ENCODE assay signal across 26 cellular contexts in the genomic region with DNA sequence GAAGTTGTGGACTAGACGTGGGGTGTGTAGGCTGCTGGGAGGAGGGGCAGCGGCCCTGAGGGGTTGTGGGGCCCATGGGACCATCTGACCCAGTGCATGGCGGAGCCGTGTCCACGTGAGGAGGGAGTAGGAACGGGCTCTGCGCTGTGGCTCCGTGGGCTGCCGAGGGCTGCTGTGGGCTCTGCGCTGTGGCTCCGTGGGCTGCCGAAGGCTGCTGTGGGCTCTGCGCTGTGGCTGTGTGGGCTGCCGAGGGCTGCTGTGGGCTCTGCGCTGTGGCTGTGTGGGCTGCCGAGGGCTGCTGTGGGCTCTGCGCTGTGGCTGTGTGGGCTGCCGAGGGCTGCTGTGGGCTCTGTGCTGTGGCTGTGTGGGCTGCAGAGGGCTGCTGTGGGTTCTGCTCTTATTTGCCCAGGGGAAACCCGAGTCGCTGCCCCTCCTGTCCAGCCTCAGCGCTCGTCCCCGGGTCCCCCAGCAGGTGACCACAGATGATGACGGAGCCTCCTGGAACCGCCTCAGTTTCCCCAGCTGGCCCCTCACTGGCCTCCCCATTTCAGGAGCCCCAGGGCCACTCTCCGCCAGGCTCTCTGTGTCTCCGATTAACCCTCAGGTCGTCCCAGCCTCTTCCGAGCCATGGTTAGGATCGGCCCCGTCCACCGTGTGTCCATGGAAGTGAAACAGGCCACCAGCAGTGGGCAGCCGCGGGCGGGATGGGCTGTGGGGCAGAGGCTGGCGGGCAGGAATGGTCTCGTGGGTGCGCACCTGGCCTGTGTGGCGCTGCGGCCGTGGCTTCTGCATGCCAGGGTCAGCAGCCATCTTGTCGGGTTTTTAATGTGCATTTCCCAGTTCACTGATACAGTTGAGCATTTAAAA. TPM values are rescaled to one million over a fixed set of nuclear protein-coding genes. Genes with fewer than 3 reads are reported as not detected.
A peak's percentile ranks its signal among the peaks of the same experiment; 100 is the strongest.
DNase-seq lines count a peak whose midpoint lies in the region; ATAC-seq, FAIRE-seq and TF ChIP-seq lines count a peak whose summit lies in the region.
"Had no signal": no experiment of that assay in that cellular context is flagged by ENCODE, and none has a peak within 500 bp of the region (broad histone marks: within the 10 kb centered on the region; RNA-seq: fewer than 3 reads in every experiment).

No MANE protein-coding gene starts in this region.

- no peaks in the 10 kb centered on the region for H3K4me1 ChIP-seq in cardiac muscle cell (ENCODE audit: low read depth)
- peaks cover 30% of the 10 kb centered on the region for H3K4me1 ChIP-seq in endothelial cell of umbilical vein (ENCODE audit: control insufficient read depth, extremely low read depth, insufficient read depth, low read length)
- H3K4me1 ChIP-seq in osteoblast (ENCODE audit: insufficient read depth, low read length) = peaks cover 25% of the 10 kb centered on the region
- H3K4me1 ChIP-seq in vagina = peaks cover 40% of the 10 kb centered on the region

- FAIRE-seq in endothelial cell of umbilical vein (lab: Jason Lieb, UNC) = peak; percentile 15
- FAIRE-seq: A549, GM12878, small intestine had no signal

- H3K4me3 ChIP-seq in cardiac muscle cell (no peak overlapping the region), endothelial cell of umbilical vein (replicated peaks in 1 of 3; ENCODE audit: insufficient read depth in 1 of 3, low read depth in 1 of 3, low read length in 3 of 3) (no peak overlapping the region), osteoblast (ENCODE audit: insufficient read depth, low read length) (peak overlapping the region; percentile 33), vagina (no peak overlapping the region)
- H3K4me3 ChIP-seq: A549, GM12878, hepatocyte, SJCRH30 had no signal

- intact Hi-C loops in left ventricle myocardium superior (cut with micrococcal nuclease) (no loop called here), endothelial cell of umbilical vein (cut with micrococcal nuclease) (no loop called here), vagina (cut with DNase I) (no loop called here)

- H3K79me2 ChIP-seq in endothelial cell of umbilical vein (ENCODE audit: control insufficient read depth, insufficient read depth, low read length) (peaks cover 76% of the 10 kb centered on the region), osteoblast (ENCODE audit: insufficient read depth, low read length) (peaks cover 87% of the 10 kb centered on the region)

- peak overlapping the region; percentile 34 for H3K9ac ChIP-seq in endothelial cell of umbilical vein (replicated peaks; ENCODE audit: extremely low read depth, insufficient read depth, low read length)

- TF ChIP-seq CTCF in cardiac muscle cell (IDR thresholded peaks at IDR 0.05; ENCODE audit: low read depth, low read length) (no peak), endothelial cell of umbilical vein (IDR thresholded peaks at IDR 0.05; ENCODE audit: extremely low read depth in 1 of 2, insufficient read depth in 1 of 2, low read depth in 1 of 2, low read length in 2 of 2) (no peak), osteoblast (IDR thresholded peaks at IDR 0.05; ENCODE audit: extremely low read depth, low read depth, low read length) (no peak), vagina (IDR thresholded peaks at IDR 0.05) (no peak)

- no peaks in the 10 kb centered on the region for H3K9me1 ChIP-seq in endothelial cell of umbilical vein (replicated peaks; ENCODE audit: control insufficient read depth, extremely low read depth, insufficient read depth, low read length)

- H4K20me1 ChIP-seq in endothelial cell of umbilical vein (replicated peaks; ENCODE audit: control insufficient read depth, extremely low read depth, insufficient read depth, low read length) = peaks cover 5% of the 10 kb centered on the region
- peaks cover 59% of the 10 kb centered on the region for H4K20me1 ChIP-seq in osteoblast (ENCODE audit: insufficient read depth, low read length)

- POLR2A ChIA-PET in endothelial cell of umbilical vein (lab: Charles Lee) = no interaction called here

- no peak for ATAC-seq in left ventricle myocardium superior
- ATAC-seq: A549; activated naive CD8-positive, alpha-beta T cell treated with anti-CD3 and anti-CD28 coated beads, Interleukin-2, amount 50 U/mL, for 24 hours; effector memory CD8-positive, alpha-beta T cell; GM12878; PC-3 had no signal

- CTCF ChIA-PET in endothelial cell of umbilical vein (lab: Charles Lee) = interaction anchor here (2.4 kb wide), 1 partner anchor 42 kb away, joined by 9 read pairs; no protein-coding TSS in a partner anchor

- no TSS peak for BruUV-seq in endothelial cell of umbilical vein (replicated peaks; lab: Mats Ljungman, UMichigan)

- peak overlapping the region; percentile 33 for H3K4me2 ChIP-seq in endothelial cell of umbilical vein (ENCODE audit: insufficient read depth, low read length)
- H3K4me2 ChIP-seq in osteoblast (ENCODE audit: insufficient read depth, low read length) = peak overlapping the region; percentile 51
- H3K4me2 ChIP-seq: A549, hepatocyte had no signal

- H3K9me3 ChIP-seq in cardiac muscle cell (ENCODE audit: low read depth) (no peaks in the 10 kb centered on the region), endothelial cell of umbilical vein (replicated peaks; ENCODE audit: control insufficient read depth, insufficient read depth, low read length) (no peaks in the 10 kb centered on the region), osteoblast (ENCODE audit: low read depth, low read length) (no peaks in the 10 kb centered on the region), vagina (no peaks in the 10 kb centered on the region)
- H3K9me3 ChIP-seq: A549 had no signal

- dilution Hi-C loops in endothelial cell of umbilical vein (cut with MboI; ENCODE audit: extremely low pct_ligation_motif_present, low sequenced_read_pairs) = no loop called here

- no peak overlapping the region for H2AFZ ChIP-seq in endothelial cell of umbilical vein (ENCODE audit: low read depth, low read length)
- H2AFZ ChIP-seq in osteoblast (ENCODE audit: low read length) = no peak overlapping the region
- H2AFZ ChIP-seq: hepatocyte had no signal

- no peak for DNase-seq in cardiac muscle cell (ENCODE audit: low read depth in 1 of 2, low spot score in 1 of 2)
- DNase-seq in left ventricle myocardium superior = no peak
- no peak for DNase-seq in endothelial cell of umbilical vein (ENCODE audit: low read depth, low spot score)
- DNase-seq in osteoblast (ENCODE audit: insufficient read length, low spot score, missing footprints) = no peak
- no peak for DNase-seq in vagina (ENCODE audit: extremely low spot score in 2 of 2)
- DNase-seq in NCI-H446 (lab: John Stamatoyannopoulos, UW) = no peak
- no peak for DNase-seq in activated CD4-positive, CD25-positive, alpha-beta regulatory T cell (lab: John Stamatoyannopoulos, UW)
- DNase-seq in putamen (ENCODE audit: low spot score) = no peak
- DNase-seq: activated CD4-positive, alpha-beta T cell treated with anti-CD3 and anti-CD28 coated beads for 1 hour; activated naive CD8-positive, alpha-beta T cell treated with anti-CD3 and anti-CD28 coated beads, Interleukin-2, amount 50 U/mL, for 24 hours; central memory CD4-positive, alpha-beta T cell; DMS153; effector memory CD8-positive, alpha-beta T cell; GF-D8; islet precursor cell; NCI-H1105; NCI-H748 treated with DMSO at 0.1 percent for 48 hours; occipital lobe; PC-3; SJCRH30; small intestine; stimulated activated CD4-positive, alpha-beta T cell treated with anti-CD3 and anti-CD28 coated beads, Interleukin-4, amount 100 ng/mL, for 24 hours; T-helper 2 cell had no signal

- H3K27me3 ChIP-seq in cardiac muscle cell (no peaks in the 10 kb centered on the region), endothelial cell of umbilical vein (ENCODE audit: control insufficient read depth in 2 of 2, insufficient read depth in 2 of 2, low read length in 2 of 2) (no peaks in the 10 kb centered on the region), osteoblast (ENCODE audit: insufficient read depth, low read length) (no peaks in the 10 kb centered on the region), vagina (no peaks in the 10 kb centered on the region)
- H3K27me3 ChIP-seq: hepatocyte, SJCRH30 had no signal

- H3K36me3 ChIP-seq in cardiac muscle cell (no peaks in the 10 kb centered on the region), endothelial cell of umbilical vein (ENCODE audit: control insufficient read depth in 2 of 2, extremely low read depth in 1 of 2, insufficient read depth in 2 of 2, low read length in 2 of 2) (peaks cover 4 to 10% of the 10 kb centered on the region in 2 experiments), osteoblast (ENCODE audit: insufficient read depth, low read length) (peaks cover 4% of the 10 kb centered on the region), vagina (peaks cover 0 to 10% of the 10 kb centered on the region in 2 donors)

- TF ChIP-seq POLR2A in endothelial cell of umbilical vein (IDR thresholded peaks at IDR 0.05; ENCODE audit: low read depth, low read length) (no peak), vagina (IDR thresholded peaks at IDR 0.05) (no peak)

- H3K27ac ChIP-seq in cardiac muscle cell (peak overlapping the region; percentile 75), endothelial cell of umbilical vein (ENCODE audit: insufficient read depth, low read depth, low read length) (peak overlapping the region; percentile 57), osteoblast (ENCODE audit: low read depth, low read length) (peak overlapping the region; percentile 78), vagina (peak overlapping the region; percentile 22)
- H3K27ac ChIP-seq: A549, hepatocyte had no signal

RNA-seq across cellular contexts. Expression of a gene that starts 20.0 kb away (rescaled TPM):
- total RNA-seq in cardiac muscle cell (59.6 and 118 TPM in 2 replicates), left ventricle myocardium superior (20.9 TPM), endothelial cell of umbilical vein (69.2 and 70.2 TPM in 2 replicates), osteoblast (32.7 and 43.1 TPM in 2 replicates), vagina (64.8 TPM)
- polyA plus RNA-seq in cardiac muscle cell (28.1 and 32.8 TPM in 2 replicates), endothelial cell of umbilical vein (91.8 and 95.3 TPM in 2 replicates)
- 53.0 and 64.5 TPM in 2 replicates for polyA plus RNA-seq in endothelial cell of umbilical vein (2011; cell fraction: cytosol; rRNA removed)
- polyA plus RNA-seq in endothelial cell of umbilical vein (2011; cell fraction: nucleus; rRNA removed) = 376 and 396 TPM in 2 replicates
- 42.1 and 58.2 TPM in 2 replicates for polyA plus RNA-seq in endothelial cell of umbilical vein (2012)
- polyA minus RNA-seq in endothelial cell of umbilical vein = 80.4 and 109 TPM in 2 replicates
- polyA minus RNA-seq in endothelial cell of umbilical vein (2011; cell fraction: cytosol; rRNA and poly(A)+ RNA removed) = 18.2 TPM
- 85.7 and 100 TPM in 2 replicates for polyA minus RNA-seq in endothelial cell of umbilical vein (2011; cell fraction: nucleus; rRNA and poly(A)+ RNA removed)

RNA-seq across cellular contexts. Expression of a gene that starts 36.6 kb away (rescaled TPM):
- total RNA-seq in cardiac muscle cell = 0.42 and 1.9 TPM in 2 replicates
- polyA plus RNA-seq in cardiac muscle cell = 0.47 and 2.3 TPM in 2 replicates
- 12.6 TPM for total RNA-seq in left ventricle myocardium superior
- 5.0 and 11.5 TPM in 2 replicates for total RNA-seq in endothelial cell of umbilical vein
- polyA plus RNA-seq in endothelial cell of umbilical vein = 4.2 and 4.6 TPM in 2 replicates
- polyA plus RNA-seq in endothelial cell of umbilical vein (2011; cell fraction: cytosol; rRNA removed) = 1.2 and 2.0 TPM in 2 replicates
- 6.6 and 9.1 TPM in 2 replicates for polyA plus RNA-seq in endothelial cell of umbilical vein (2011; cell fraction: nucleus; rRNA removed)
- 1.3 and 1.5 TPM in 2 replicates for polyA plus RNA-seq in endothelial cell of umbilical vein (2012)
- 1.1 and 2.0 TPM in 2 replicates for polyA minus RNA-seq in endothelial cell of umbilical vein
- polyA minus RNA-seq in endothelial cell of umbilical vein (2011; cell fraction: cytosol; rRNA and poly(A)+ RNA removed) = not detected
- polyA minus RNA-seq in endothelial cell of umbilical vein (2011; cell fraction: nucleus; rRNA and poly(A)+ RNA removed) = 2.0 and 3.1 TPM in 2 replicates
- 11.6 and 13.6 TPM in 2 replicates for total RNA-seq in osteoblast
- 11.0 TPM for total RNA-seq in vagina
- total RNA-seq: PC-3, SJCRH30 had no signal

RNA-seq across cellular contexts. Expression of a gene that starts 51.3 kb away (rescaled TPM):
- total RNA-seq in cardiac muscle cell (27.3 and 40.5 TPM in 2 replicates), left ventricle myocardium superior (2.7 TPM), endothelial cell of umbilical vein (13.4 and 15.5 TPM in 2 replicates), osteoblast (17.7 and 22.8 TPM in 2 replicates), vagina (3.4 TPM)
- polyA plus RNA-seq in cardiac muscle cell (33.8 and 42.7 TPM in 2 replicates), endothelial cell of umbilical vein (12.3 and 14.2 TPM in 2 replicates)
- 11.9 and 12.9 TPM in 2 replicates for polyA plus RNA-seq in endothelial cell of umbilical vein (2011; cell fraction: cytosol; rRNA removed)
- 41.1 and 49.4 TPM in 2 replicates for polyA plus RNA-seq in endothelial cell of umbilical vein (2011; cell fraction: nucleus; rRNA removed)
- polyA plus RNA-seq in endothelial cell of umbilical vein (2012) = 15.6 and 17.5 TPM in 2 replicates
- polyA minus RNA-seq in endothelial cell of umbilical vein = 2.4 and 5.0 TPM in 2 replicates
- 1.2 TPM for polyA minus RNA-seq in endothelial cell of umbilical vein (2011; cell fraction: cytosol; rRNA and poly(A)+ RNA removed)
- 8.1 and 14.1 TPM in 2 replicates for polyA minus RNA-seq in endothelial cell of umbilical vein (2011; cell fraction: nucleus; rRNA and poly(A)+ RNA removed)

RNA-seq across cellular contexts. Expression of a gene that starts 51.5 kb away (rescaled TPM):
- total RNA-seq in cardiac muscle cell (177 and 254 TPM in 2 replicates), left ventricle myocardium superior (1,128 TPM), endothelial cell of umbilical vein (303 and 310 TPM in 2 replicates), osteoblast (60.8 and 70.4 TPM in 2 replicates), vagina (181 TPM)
- polyA plus RNA-seq in cardiac muscle cell (1,150 and 1,438 TPM in 2 replicates), endothelial cell of umbilical vein (244 and 304 TPM in 2 replicates)
- 863 and 945 TPM in 2 replicates for polyA plus RNA-seq in endothelial cell of umbilical vein (2011; cell fraction: cytosol; rRNA removed)
- polyA plus RNA-seq in endothelial cell of umbilical vein (2011; cell fraction: nucleus; rRNA removed) = 171 and 218 TPM in 2 replicates
- 698 and 943 TPM in 2 replicates for polyA plus RNA-seq in endothelial cell of umbilical vein (2012)
- 65.6 and 98.9 TPM in 2 replicates for polyA minus RNA-seq in endothelial cell of umbilical vein
- polyA minus RNA-seq in endothelial cell of umbilical vein (2011; cell fraction: cytosol; rRNA and poly(A)+ RNA removed) = 64.9 TPM
- 19.5 and 27.3 TPM in 2 replicates for polyA minus RNA-seq in endothelial cell of umbilical vein (2011; cell fraction: nucleus; rRNA and poly(A)+ RNA removed)

Comparison
In these comparisons a context has a peak if more than half of its experiments do, and no peak if none do; other contexts are left out.
1. H3K27ac ChIP-seq: peak in every context shown above with its lines; median percentile 78 in osteoblast; 75 in cardiac muscle cell; 57 in endothelial cell of umbilical vein; 22 in vagina.